ENCODE assay signal across 19 cellular contexts in the genomic region with DNA sequence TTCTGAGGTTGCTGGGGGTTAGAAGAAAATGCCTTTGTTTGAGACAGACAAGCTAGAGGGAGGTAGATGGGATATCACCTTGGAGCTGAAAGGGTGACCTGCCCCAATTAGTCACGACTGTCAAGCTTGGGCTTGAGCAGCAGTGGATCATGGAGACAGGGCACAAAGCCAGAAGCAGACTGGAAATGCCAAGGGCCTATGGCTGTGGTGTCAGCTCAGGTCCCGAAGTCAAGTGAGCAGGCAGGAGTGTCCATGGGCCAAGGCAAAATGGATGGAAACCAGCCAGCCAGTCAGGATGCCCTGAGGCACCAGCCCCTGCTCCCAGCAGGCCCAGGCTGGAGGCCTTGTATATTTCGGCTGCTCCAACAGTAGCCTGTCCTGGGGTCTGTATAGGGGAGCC.
DNase-seq lines count a peak whose midpoint lies in the region; FAIRE-seq and TF ChIP-seq lines count a peak whose summit lies in the region.
"Had no signal": no experiment of that assay in that cellular context is flagged by ENCODE, and none has a peak within 500 bp of the region (broad histone marks: within the 10 kb centered on the region; RNA-seq: fewer than 3 reads in every experiment).

No MANE protein-coding gene starts in this region.

- FAIRE-seq in RCC 7860 (lab: Jason Lieb, UNC) = peak; percentile 50
- FAIRE-seq: GM12891 had no signal

- no peak overlapping the region for H3K27ac Mint-ChIP-seq in endodermal cell
- H3K27ac Mint-ChIP-seq: activated CD8-positive, alpha-beta T cell treated with anti-CD3 and anti-CD28 coated beads for 36 hours; CD4-positive, CD25-positive, alpha-beta regulatory T cell; dendritic cell treated with granulocyte-macrophage colony-stimulating factor and Interleukin-4, amounts not matched to agents 40 ng/mL and 50 ng/mL, for 4 days; neural progenitor cell had no signal

- H3K4me1 ChIP-seq in endodermal cell (ENCODE audit: control insufficient read depth, insufficient read depth, low read length) (no peaks in the 10 kb centered on the region), thymus (ENCODE audit: control insufficient read depth, insufficient read depth, low read length) (no peaks in the 10 kb centered on the region)
- H3K4me1 ChIP-seq: neural progenitor cell, right atrium auricular region had no signal

- H3K27me3 Mint-ChIP-seq in endodermal cell (ENCODE audit: insufficient read depth) = no peaks in the 10 kb centered on the region
- H3K27me3 Mint-ChIP-seq: activated CD8-positive, alpha-beta T cell treated with anti-CD3 and anti-CD28 coated beads for 36 hours; CD4-positive, CD25-positive, alpha-beta regulatory T cell had no signal

- WGBS in endodermal cell (ENCODE audit: insufficient coverage in 1 of 2, insufficient read length in 1 of 2), 2 experiments = 78 to 85% methylated on average over 2 to 3 of the region's 3 CpGs
- 94% methylated on average over 3 of the region's 3 CpGs for WGBS in thymus

- DNase-seq in DMS 273 (lab: John Stamatoyannopoulos, UW; ENCODE audit: unreplicated experiment) (peak; percentile 2), DMS 273 treated with DMSO at 0.1 percent for 48 hours (lab: John Stamatoyannopoulos, UW) (no peak), RCC 7860 (ENCODE audit: low spot score) (peak; percentile 57), endodermal cell (no peak), putamen (ENCODE audit: low spot score) (no peak), GDM1 (lab: John Stamatoyannopoulos, UW) (no peak), HuH-7.5 (ENCODE audit: low spot score) (no peak)
- DNase-seq: activated CD8-positive, alpha-beta T cell treated with anti-CD3 and anti-CD28 coated beads for 36 hours; activated effector memory CD4-positive, alpha-beta T cell treated with Interleukin-2 at 50 U/mL for 16 hours; CD4-positive, CD25-positive, alpha-beta regulatory T cell; midbrain; NCI-H1694 treated with DMSO at 0.1 percent for 48 hours; NCI-H524 had no signal

- no peaks in the 10 kb centered on the region for H3K36me3 Mint-ChIP-seq in endodermal cell (ENCODE audit: low read depth)
- H3K36me3 Mint-ChIP-seq: CD4-positive, CD25-positive, alpha-beta regulatory T cell; neural progenitor cell had no signal

- no peak for TF ChIP-seq CTCF in endodermal cell (conservative IDR thresholded peaks at IDR 0.05)

- no peak overlapping the region for H3K9ac ChIP-seq in endodermal cell (ENCODE audit: extremely low read depth, low read length, poor library complexity, severe bottlenecking)
- H3K9ac ChIP-seq: neural progenitor cell had no signal

- H3K27me3 ChIP-seq in endodermal cell (ENCODE audit: control insufficient read depth, insufficient read depth, low read length, poor library complexity, severe bottlenecking) (no peaks in the 10 kb centered on the region), thymus (ENCODE audit: control insufficient read depth, insufficient read depth) (no peaks in the 10 kb centered on the region)
- H3K27me3 ChIP-seq: neural progenitor cell, right atrium auricular region had no signal

- H3K9me3 ChIP-seq in endodermal cell (ENCODE audit: control insufficient read depth, low read length) (no peaks in the 10 kb centered on the region), thymus (ENCODE audit: control insufficient read depth) (no peaks in the 10 kb centered on the region)
- H3K9me3 ChIP-seq: right atrium auricular region had no signal

- no peaks in the 10 kb centered on the region for H3K9me3 Mint-ChIP-seq in endodermal cell
- H3K9me3 Mint-ChIP-seq: activated CD8-positive, alpha-beta T cell treated with anti-CD3 and anti-CD28 coated beads for 36 hours; CD4-positive, CD25-positive, alpha-beta regulatory T cell; dendritic cell treated with granulocyte-macrophage colony-stimulating factor and Interleukin-4, amounts not matched to agents 40 ng/mL and 50 ng/mL, for 4 days; neural progenitor cell had no signal

- no peaks in the 10 kb centered on the region for H3K36me3 ChIP-seq in endodermal cell (ENCODE audit: control insufficient read depth, insufficient read depth, low read length)
- no peaks in the 10 kb centered on the region for H3K36me3 ChIP-seq in thymus (ENCODE audit: control insufficient read depth, insufficient read depth)
- H3K36me3 ChIP-seq: neural progenitor cell, right atrium auricular region had no signal

- H3K4me3 ChIP-seq in endodermal cell (ENCODE audit: low read length) (no peak overlapping the region), thymus (ENCODE audit: low read length) (no peak overlapping the region)
- H3K4me3 ChIP-seq: neural progenitor cell, right atrium auricular region had no signal

- H3K27ac ChIP-seq in endodermal cell (ENCODE audit: low read depth, low read length) (peak overlapping the region; percentile 3), thymus (ENCODE audit: low read depth) (peak overlapping the region; percentile 18)
- H3K27ac ChIP-seq: 22Rv1, neural progenitor cell, right atrium auricular region had no signal

- no peak overlapping the region for H3K4me3 Mint-ChIP-seq in endodermal cell
- H3K4me3 Mint-ChIP-seq: activated CD8-positive, alpha-beta T cell treated with anti-CD3 and anti-CD28 coated beads for 36 hours; CD4-positive, CD25-positive, alpha-beta regulatory T cell; dendritic cell treated with granulocyte-macrophage colony-stimulating factor and Interleukin-4, amounts not matched to agents 40 ng/mL and 50 ng/mL, for 4 days; neural progenitor cell had no signal

- no peaks in the 10 kb centered on the region for H3K4me1 Mint-ChIP-seq in endodermal cell

Comparison
In these comparisons a context has a peak if more than half of its experiments do, and no peak if none do; other contexts are left out.
1. DNase-seq: peak in DMS 273 (single experiment) and RCC 7860 (single experiment); none in DMS 273 treated with DMSO at 0.1 percent for 48 hours (single experiment), endodermal cell (single experiment), putamen (single experiment), GDM1 (single experiment) and HuH-7.5 (single experiment).